32 cellular contexts compared by ENCODE assay signal in genomic region chr12:46804054-46804453, GRCh38. TPM values are rescaled to one million over a fixed set of nuclear protein-coding genes. Genes with fewer than 3 reads are reported as not detected.
"Had no signal": no experiment of that assay in that cellular context is flagged by ENCODE, and none has a peak within 500 bp of the region (broad histone marks: within the 10 kb centered on the region; RNA-seq: fewer than 3 reads in every experiment).

No MANE protein-coding gene starts in this region.

- H3K4me1 ChIP-seq: heart left ventricle, right atrium auricular region, sigmoid colon, tibial nerve, upper lobe of left lung had no signal

- H3K9me3 ChIP-seq: gastrocnemius medialis, heart left ventricle, mucosa of descending colon, neutrophil, pancreas, right atrium auricular region, sigmoid colon, thoracic aorta, tibial nerve, upper lobe of left lung had no signal

- H3K27ac ChIP-seq: dorsolateral prefrontal cortex, epithelial cell of prostate, heart left ventricle, hepatocyte, neutrophil, right atrium auricular region, sigmoid colon, skin epidermis, thoracic aorta, tibial nerve, upper lobe of left lung had no signal

- FAIRE-seq: pancreas, urothelium cell line had no signal

- H3K27me3 ChIP-seq: gastrocnemius medialis, heart left ventricle, hepatocyte, neutrophil, pancreas, right atrium auricular region, sigmoid colon, tibial nerve, upper lobe of left lung had no signal

- H3K4me3 ChIP-seq: dorsolateral prefrontal cortex, heart left ventricle, hepatocyte, lung, mucosa of descending colon, right atrium auricular region, sigmoid colon, skin epidermis, thoracic aorta, tibial nerve, upper lobe of left lung had no signal

- H3K36me3 ChIP-seq: gastrocnemius medialis, heart left ventricle, neutrophil, pancreas, right atrium auricular region, sigmoid colon, thoracic aorta, tibial nerve, upper lobe of left lung had no signal

- H3K79me2 ChIP-seq: hepatocyte had no signal

- H2AFZ ChIP-seq: hepatocyte had no signal

- DNase-seq: cerebellar nuclear complex; cortex of kidney; dorsolateral prefrontal cortex; effector CD4-positive, alpha-beta T cell; endodermal cell; foreskin fibroblast; gastrocnemius medialis; heart left ventricle; left colon; left ventricle myocardium superior; mucosa of descending colon; naive B cell; sigmoid colon; stimulated activated CD4-positive, alpha-beta T cell treated with anti-CD3 and anti-CD28 coated beads, Interleukin-15, amount 100 ng/mL, for 24 hours; stimulated activated CD4-positive, alpha-beta T cell treated with anti-CD3 and anti-CD28 coated beads, Interleukin-2, amount 100 ng/mL, for 48 hours; stimulated activated naive B cell treated with anti-CD40 and anti-IgM and Interleukin-4, amounts not matched to agents 10 μg/mL and 1 μg/mL and 100 μg/mL, for 72 hours; upper lobe of left lung had no signal

- ATAC-seq: esophagus mucosa; gastrocnemius medialis; heart left ventricle; left colon; left ventricle myocardium superior; mucosa of descending colon; natural killer cell treated with Interleukin-12 subunit alpha and Interleukin-12 subunit beta and Interleukin-15 and Interleukin-18, amount 100 ng/mL, for 72 hours; stimulated activated naive B cell treated with anti-CD40 and anti-IgM and Interleukin-4, amounts not matched to agents 10 μg/mL and 1 μg/mL and 100 μg/mL, for 72 hours had no signal

- H3K4me2 ChIP-seq: hepatocyte had no signal

RNA-seq across cellular contexts. Expression of gene SLC38A4, which starts 21.7 kb away (rescaled TPM):
- total RNA-seq: glomerular endothelial cell; kidney epithelial cell; natural killer cell treated with Interleukin-12 subunit alpha and Interleukin-12 subunit beta and Interleukin-15 and Interleukin-18, amount 100 ng/mL, for 72 hours; neural crest cell had no signal
